ENCODE assay signal across 22 cellular contexts in the genomic region with DNA sequence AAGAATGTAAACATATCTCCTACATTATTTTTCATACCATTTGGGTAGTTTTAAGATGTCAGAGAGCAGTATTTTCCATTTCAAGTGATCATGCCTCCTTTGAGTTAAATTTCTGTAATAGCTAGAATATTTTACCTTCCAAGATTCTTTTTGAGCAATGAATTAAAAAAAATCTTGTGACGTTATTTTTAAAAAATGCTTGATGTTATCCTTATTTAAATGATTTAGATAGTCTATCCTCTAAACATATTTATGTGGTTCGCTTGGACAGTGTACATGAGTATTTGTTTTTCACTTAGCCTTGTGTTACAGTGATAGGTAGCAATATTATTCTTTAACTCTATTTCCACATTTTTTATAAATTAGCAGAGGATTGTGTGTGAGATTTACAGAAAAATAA.
DNase-seq lines count a peak whose midpoint lies in the region; ATAC-seq and TF ChIP-seq lines count a peak whose summit lies in the region.
"Had no signal": no experiment of that assay in that cellular context is flagged by ENCODE, and none has a peak within 500 bp of the region (broad histone marks: within the 10 kb centered on the region; RNA-seq: fewer than 3 reads in every experiment).

No MANE protein-coding gene starts in this region.

- H3K4me3 Mint-ChIP-seq in activated CD8-positive, alpha-beta T cell treated with anti-CD3 and anti-CD28 coated beads, Interleukin-2, amount 10 ng/mL, durations not matched to agents 7 days and 5 days, result no peak overlapping the region
- H3K4me3 Mint-ChIP-seq: B cell; CD8-positive, alpha-beta T cell; HFFc6 had no signal

- no peaks in the 10 kb centered on the region for H3K4me1 Mint-ChIP-seq in activated CD8-positive, alpha-beta T cell treated with anti-CD3 and anti-CD28 coated beads, Interleukin-2, amount 10 ng/mL, durations not matched to agents 7 days and 5 days (ENCODE audit: low read depth)
- H3K4me1 Mint-ChIP-seq: B cell had no signal

- DNase-seq in SK-N-SH, result no peak
- peak; percentile 56 for DNase-seq in adipocyte (ENCODE audit: low read depth)
- DNase-seq in fibroblast of villous mesenchyme (ENCODE audit: low read depth), result peak; percentile 22
- no peak for DNase-seq in NCI-H1048 (lab: John Stamatoyannopoulos, UW)
- no peak for DNase-seq in GDM1 (lab: John Stamatoyannopoulos, UW)
- no peak for DNase-seq in activated CD8-positive, alpha-beta T cell treated with anti-CD3 and anti-CD28 coated beads, Interleukin-2, amount 10 ng/mL, durations not matched to agents 7 days and 5 days
- DNase-seq: Calu3; CD8-positive, alpha-beta T cell; DMS 273 treated with DMSO at 0.1 percent for 48 hours; DMS53; DND-41; EL; GOT3; H7; HFFc6 had no signal

- H3F3A ChIP-seq in SK-N-SH (replicated peaks; ENCODE audit: insufficient read depth), result no peaks in the 10 kb centered on the region

- CTCF ChIA-PET in SK-N-SH (lab: Yijun Ruan, JAX), result interaction anchor here (2.2 kb wide), 1 partner anchor 11 kb away, joined by 7 read pairs; no protein-coding TSS in a partner anchor
- CTCF ChIA-PET in activated CD8-positive, alpha-beta T cell treated with anti-CD3 and anti-CD28 coated beads, Interleukin-2, amount 10 ng/mL, durations not matched to agents 7 days and 5 days (lab: Charles Lee), result no interaction called here

- whole genome bisulfite sequencing in SK-N-SH (ENCODE audit: low lambda C conversion rate), result 72% methylated on average over 2 of the region's 2 CpGs

- no peaks in the 10 kb centered on the region for H3K9me2 ChIP-seq in SK-N-SH

- no peak overlapping the region for H3K9ac ChIP-seq in SK-N-SH
- H3K9ac ChIP-seq in adipocyte (ENCODE audit: low read length), result no peak overlapping the region
- H3K9ac ChIP-seq: BLaER1 treated with 17β-estradiol and CSF1 and Interleukin-3, amounts not matched to agents 10 nM and 100 nM had no signal

- POLR2A ChIA-PET in SK-N-SH (lab: Yijun Ruan, JAX), result no interaction called here
- POLR2A ChIA-PET in activated CD8-positive, alpha-beta T cell treated with anti-CD3 and anti-CD28 coated beads, Interleukin-2, amount 10 ng/mL, durations not matched to agents 7 days and 5 days (lab: Charles Lee), result no interaction called here

- H3K27me3 Mint-ChIP-seq in activated CD8-positive, alpha-beta T cell treated with anti-CD3 and anti-CD28 coated beads, Interleukin-2, amount 10 ng/mL, durations not matched to agents 7 days and 5 days (ENCODE audit: low read depth), result no peaks in the 10 kb centered on the region
- H3K27me3 Mint-ChIP-seq: B cell had no signal

- no peaks in the 10 kb centered on the region for H3K36me3 Mint-ChIP-seq in activated CD8-positive, alpha-beta T cell treated with anti-CD3 and anti-CD28 coated beads, Interleukin-2, amount 10 ng/mL, durations not matched to agents 7 days and 5 days (ENCODE audit: low read depth)
- H3K36me3 Mint-ChIP-seq: CD8-positive, alpha-beta T cell had no signal

- H3K4me1 ChIP-seq in SK-N-SH (ENCODE audit: control insufficient read depth in 1 of 2, insufficient read depth in 2 of 2, low read depth in 1 of 2, low read length in 1 of 2), result no peaks in the 10 kb centered on the region; a peak in 1 of 4 replicates
- peaks cover 4% of the 10 kb centered on the region for H3K4me1 ChIP-seq in adipocyte (ENCODE audit: control insufficient read depth, insufficient read depth, low read length)
- H3K4me1 ChIP-seq: BLaER1 treated with 17β-estradiol and CSF1 and Interleukin-3, amounts not matched to agents 10 nM and 100 nM had no signal

- H3K36me3 ChIP-seq in SK-N-SH (replicated peaks in 1 of 2; ENCODE audit: control insufficient read depth in 1 of 2, insufficient read depth in 2 of 2, low read length in 1 of 2) (no peaks in the 10 kb centered on the region), adipocyte (ENCODE audit: control insufficient read depth, insufficient read depth, low read length, severe bottlenecking) (no peaks in the 10 kb centered on the region)
- H3K36me3 ChIP-seq: BLaER1 treated with 17β-estradiol and CSF1 and Interleukin-3, amounts not matched to agents 10 nM and 100 nM had no signal

- no peak overlapping the region for H3K4me2 ChIP-seq in SK-N-SH
- H3K4me2 ChIP-seq: BLaER1 treated with 17β-estradiol and CSF1 and Interleukin-3, amounts not matched to agents 10 nM and 100 nM had no signal

- peak; percentile 61; the same call in 2 of the 3 replicates for ATAC-seq in SK-N-SH treated with all-trans-retinoic acid at 6 μM for 48 hours
- ATAC-seq in activated CD8-positive, alpha-beta T cell treated with anti-CD3 and anti-CD28 coated beads, Interleukin-2, amount 10 ng/mL, durations not matched to agents 7 days and 5 days, result no peak
- ATAC-seq: CD8-positive, alpha-beta T cell; HCT116; K562 had no signal

- no peaks in the 10 kb centered on the region for H4K20me1 ChIP-seq in SK-N-SH (ENCODE audit: insufficient read depth)
- H4K20me1 ChIP-seq: BLaER1 treated with 17β-estradiol and CSF1 and Interleukin-3, amounts not matched to agents 10 nM and 100 nM had no signal

- H3K9me3 Mint-ChIP-seq in activated CD8-positive, alpha-beta T cell treated with anti-CD3 and anti-CD28 coated beads, Interleukin-2, amount 10 ng/mL, durations not matched to agents 7 days and 5 days (ENCODE audit: insufficient read depth), result peaks cover 3% of the 10 kb centered on the region
- H3K9me3 Mint-ChIP-seq: HFFc6 had no signal

- no peaks in the 10 kb centered on the region for H3K9me3 ChIP-seq in SK-N-SH
- no peaks in the 10 kb centered on the region for H3K9me3 ChIP-seq in adipocyte (ENCODE audit: control insufficient read depth, low read length)
- H3K9me3 ChIP-seq: BLaER1 treated with 17β-estradiol and CSF1 and Interleukin-3, amounts not matched to agents 10 nM and 100 nM had no signal

- H3K4me3 ChIP-seq in SK-N-SH (ENCODE audit: low read depth in 2 of 2, low read length in 1 of 2), result no peak overlapping the region
- H3K4me3 ChIP-seq in adipocyte (ENCODE audit: low read length), result no peak overlapping the region
- no peak overlapping the region for H3K4me3 ChIP-seq in fibroblast of villous mesenchyme (ENCODE audit: low read depth, low read length)
- H3K4me3 ChIP-seq: BLaER1 treated with 17β-estradiol and CSF1 and Interleukin-3, amounts not matched to agents 10 nM and 100 nM; K562 had no signal

- no peak for TF ChIP-seq EP300 in SK-N-SH (IDR thresholded peaks at IDR 0.05; ENCODE audit: borderline replicate concordance in 1 of 2, low read depth in 1 of 2, low read length in 1 of 2)

- no peak overlapping the region for H3K27ac Mint-ChIP-seq in activated CD8-positive, alpha-beta T cell treated with anti-CD3 and anti-CD28 coated beads, Interleukin-2, amount 10 ng/mL, durations not matched to agents 7 days and 5 days
- H3K27ac Mint-ChIP-seq: B cell; CD8-positive, alpha-beta T cell; HFFc6 had no signal

- no peak for TF ChIP-seq CTCF in SK-N-SH (IDR thresholded peaks at IDR 0.05)
- no peak for TF ChIP-seq CTCF in fibroblast of villous mesenchyme (IDR thresholded peaks at IDR 0.05; ENCODE audit: insufficient read depth, low read depth, low read length)

- H3K79me2 ChIP-seq in SK-N-SH (ENCODE audit: insufficient read depth), result no peaks in the 10 kb centered on the region

- no peak overlapping the region for H2AFZ ChIP-seq in SK-N-SH (ENCODE audit: low read depth)

- H3K27ac ChIP-seq in SK-N-SH (ENCODE audit: low read depth in 2 of 2, low read length in 1 of 2), result no peak overlapping the region; a peak in 1 of 4 replicates
- H3K27ac ChIP-seq: 22Rv1; BLaER1 treated with 17β-estradiol and CSF1 and Interleukin-3, amounts not matched to agents 10 nM and 100 nM; HL-60 had no signal

- H3K27me3 ChIP-seq in SK-N-SH (ENCODE audit: insufficient read depth) (no peaks in the 10 kb centered on the region), adipocyte (replicated peaks; ENCODE audit: control insufficient read depth, insufficient read depth, low read length) (no peaks in the 10 kb centered on the region)
- H3K27me3 ChIP-seq: BLaER1 treated with 17β-estradiol and CSF1 and Interleukin-3, amounts not matched to agents 10 nM and 100 nM had no signal

- TF ChIP-seq RAD21 in SK-N-SH (IDR thresholded peaks at IDR 0.05; ENCODE audit: low read length), result no peak

TF ChIP-seq in SK-N-SH treated with all-trans-retinoic acid at 6 μM for 48 hours, 23 proteins besides CTCF, POLR2A, EP300 and RAD21 (continues in another document):
- TF ChIP-seq CSRNP3 (CRISPR knock-in tag; IDR thresholded peaks at IDR 0.05) (no peak), RARB (CRISPR knock-in tag; IDR thresholded peaks at IDR 0.05) (no peak), ZC3H10 (CRISPR knock-in tag; IDR thresholded peaks at IDR 0.05) (no peak), SNAI2 (CRISPR knock-in tag; IDR thresholded peaks at IDR 0.05) (no peak), ZNF565 (CRISPR knock-in tag; conservative IDR thresholded peaks at IDR 0.05; ENCODE audit: low read depth) (no peak)

TF ChIP-seq in SK-N-SH, 30 proteins besides CTCF, POLR2A, EP300 and RAD21:
- TF ChIP-seq MEF2A (IDR thresholded peaks at IDR 0.05; ENCODE audit: borderline replicate concordance, low read depth), result no peak
- no peak for TF ChIP-seq RFX5 (IDR thresholded peaks at IDR 0.05; ENCODE audit: low read length)
- TF ChIP-seq USF1 (IDR thresholded peaks at IDR 0.05; ENCODE audit: borderline replicate concordance, low read depth), result no peak
- no peak for TF ChIP-seq TCF12 (IDR thresholded peaks at IDR 0.05)

Comparison
In these comparisons a context has a peak if more than half of its experiments do, and no peak if none do; other contexts are left out.
1. DNase-seq: peak in adipocyte (single experiment) and fibroblast of villous mesenchyme (single experiment); none in SK-N-SH (single experiment), NCI-H1048 (single experiment), GDM1 (single experiment) and activated CD8-positive, alpha-beta T cell treated with anti-CD3 and anti-CD28 coated beads, Interleukin-2, amount 10 ng/mL, durations not matched to agents 7 days and 5 days (single experiment).